ENCODE assay signal across 8 cellular contexts in genomic region chr2:241804326-241805276, GRCh38. TPM values are rescaled to one million over a fixed set of nuclear protein-coding genes. Genes with fewer than 3 reads are reported as not detected.
DNase-seq lines count a peak whose midpoint lies in the region; ATAC-seq, FAIRE-seq and TF ChIP-seq lines count a peak whose summit lies in the region.

No MANE protein-coding gene starts in this region.

- peak overlapping the region; percentile 74 for H3K4me2 ChIP-seq in A549
- peak overlapping the region; percentile 62 for H3K4me2 ChIP-seq in SK-N-SH
- H3K4me2 ChIP-seq in neuronal stem cell (ENCODE audit: insufficient read depth, low read length, poor library complexity, severe bottlenecking) = no peak overlapping the region

- H3K14ac ChIP-seq in neuronal stem cell (ENCODE audit: low read length) = peak overlapping the region; percentile 96

- H3K79me1 ChIP-seq in neuronal stem cell (ENCODE audit: low read depth, low read length) = peaks cover 8% of the 10 kb centered on the region

- no peak for TF ChIP-seq RAD21 in A549 (conservative IDR thresholded peaks at IDR 0.05 in 1 of 2, IDR thresholded peaks at IDR 0.05 in 1 of 2)
- TF ChIP-seq RAD21 in SK-N-SH (IDR thresholded peaks at IDR 0.05; ENCODE audit: low read length) = no peak

- no peaks in the 10 kb centered on the region for H3K79me2 ChIP-seq in SK-N-SH (ENCODE audit: insufficient read depth)

- TF ChIP-seq EP300 in A549 (IDR thresholded peaks at IDR 0.05) = no peak
- TF ChIP-seq EP300 in SK-N-SH (IDR thresholded peaks at IDR 0.05; ENCODE audit: borderline replicate concordance in 1 of 2, low read depth in 1 of 2, low read length in 1 of 2) = no peak

- H3F3A ChIP-seq in SK-N-SH (replicated peaks; ENCODE audit: insufficient read depth) = no peaks in the 10 kb centered on the region

- H3K9ac ChIP-seq in SK-N-SH = no peak overlapping the region
- H3K9ac ChIP-seq in neuronal stem cell (ENCODE audit: low read depth, low read length, poor library complexity) = no peak overlapping the region

- H4K20me1 ChIP-seq in SK-N-SH (ENCODE audit: insufficient read depth) = no peaks in the 10 kb centered on the region

- H3K18ac ChIP-seq in neuronal stem cell (ENCODE audit: low read length) = peak overlapping the region; percentile 99

- H2BK15ac ChIP-seq in neuronal stem cell (ENCODE audit: low read length) = peak overlapping the region; percentile 100

- H3K27me3 ChIP-seq in SK-N-SH (ENCODE audit: insufficient read depth) (no peaks in the 10 kb centered on the region), dorsolateral prefrontal cortex (peaks cover 0 to 22% (median 0%) of the 10 kb centered on the region in 45 donors), neuronal stem cell (ENCODE audit: control insufficient read depth in 3 of 3, insufficient read depth in 3 of 3, low read depth in 1 of 3, low read length in 3 of 3) (peaks cover 0 to 7% (median 0%) of the 10 kb centered on the region in 3 experiments)

- WGBS in A549 (ENCODE audit: missing lambda C conversion rate) = 83% methylated on average over 17 of the region's 37 CpGs
- WGBS in SK-N-SH (ENCODE audit: low lambda C conversion rate) = 93% methylated on average over 6 of the region's 37 CpGs
- WGBS in neuronal stem cell (ENCODE audit: extremely low coverage in 2 of 2, insufficient read length in 2 of 2, insufficient replicate concordance in 1 of 2), 2 donors = no CpG with 5 or more reads among the region's 37 CpGs

- TF ChIP-seq CTCF in A549 (IDR thresholded peaks at IDR 0.05) = no peak
- peak; percentile 51; the same call in 1 of the 2 replicates for TF ChIP-seq CTCF in GM12875 (IDR thresholded peaks at IDR 0.05; ENCODE audit: borderline replicate concordance, insufficient read depth, low read depth, low read length)
- no peak for TF ChIP-seq CTCF in SK-N-SH (IDR thresholded peaks at IDR 0.05)
- peak in 3 of 56 donors; percentile 4 to 15 (median 7) for TF ChIP-seq CTCF in dorsolateral prefrontal cortex (IDR thresholded peaks at IDR 0.05 in 54 of 56, conservative IDR thresholded peaks at IDR 0.05 in 2 of 56; ENCODE audit: low read depth in 1 of 56, partially characterized antibody in 56 of 56)

- peak overlapping the region; percentile 75 for H2BK12ac ChIP-seq in neuronal stem cell (ENCODE audit: low read length)

- H4K8ac ChIP-seq in neuronal stem cell (ENCODE audit: low read depth, low read length) = no peak overlapping the region

- H3K27ac ChIP-seq in A549 (peak overlapping the region in 1 of 2 experiments; percentile 69; a peak in 3 of 6 replicates), SK-N-SH (ENCODE audit: low read depth in 2 of 2, low read length in 1 of 2) (peak overlapping the region in 1 of 2 experiments; percentile 93; a peak in 2 of 4 replicates), dorsolateral prefrontal cortex (peak overlapping the region in 54 of 59 donors; percentile 8 to 92 (median 80)), neuronal stem cell (replicated peaks; ENCODE audit: low read length) (no peak overlapping the region)

- H2AFZ ChIP-seq in SK-N-SH (ENCODE audit: low read depth) = peak overlapping the region; percentile 59; the same call in 1 of the 2 replicates
- H2AFZ ChIP-seq in neuronal stem cell (ENCODE audit: low read length) = peak overlapping the region; percentile 25

- H3K9me2 ChIP-seq in SK-N-SH = no peaks in the 10 kb centered on the region

- intact Hi-C loops in dorsolateral prefrontal cortex (cut with DNase I) = no loop called here

- H2BK120ac ChIP-seq in neuronal stem cell (ENCODE audit: low read depth, low read length) = peak overlapping the region; percentile 76

- no peak for FAIRE-seq in A549 (lab: Jason Lieb, UNC)

- ATAC-seq in A549 (peak in 1 of 2 experiments; percentile 31; a peak in 3 of 6 replicates), GM19328 (IDR thresholded peaks at IDR 0.05; ENCODE audit: unreplicated experiment) (no peak), GM19397 (IDR thresholded peaks at IDR 0.05; ENCODE audit: unreplicated experiment) (no peak)

- peak overlapping the region; percentile 100 for H2AK5ac ChIP-seq in neuronal stem cell (ENCODE audit: low read depth, low read length)

- CTCF ChIA-PET in A549 (lab: Yijun Ruan, JAX) = interaction anchor here (0.5 kb wide), 1 partner anchor 366 kb away, joined by 3 read pairs; no protein-coding TSS in a partner anchor
- CTCF ChIA-PET in SK-N-SH (lab: Yijun Ruan, JAX) = interaction anchor here (1.1 to 2.0 kb wide), 10 partner anchors 17 to 103 kb away, joined by 3 to 7 read pairs (median 4); partner anchors contain the start of genes D2HGDH, GAL3ST2 and ING5

- H3K36me3 ChIP-seq in SK-N-SH (replicated peaks in 1 of 2; ENCODE audit: control insufficient read depth in 1 of 2, insufficient read depth in 2 of 2, low read length in 1 of 2) (no peaks in the 10 kb centered on the region), neuronal stem cell (replicated peaks in 1 of 2; ENCODE audit: control insufficient read depth in 2 of 2, insufficient read depth in 2 of 2, low read length in 2 of 2) (no peaks in the 10 kb centered on the region)

- H4K91ac ChIP-seq in neuronal stem cell (ENCODE audit: low read depth, low read length, poor library complexity) = peak overlapping the region; percentile 87

- no peak overlapping the region for H3K4me3 ChIP-seq in A549
- peak overlapping the region; percentile 61 for H3K4me3 ChIP-seq in GM12875 (ENCODE audit: low read depth, low read length)
- no peak overlapping the region; a peak in 1 of 4 replicates for H3K4me3 ChIP-seq in SK-N-SH (ENCODE audit: low read depth in 2 of 2, low read length in 1 of 2)
- H3K4me3 ChIP-seq in dorsolateral prefrontal cortex = peak overlapping the region in 58 of 59 donors; percentile 10 to 72 (median 57)
- H3K4me3 ChIP-seq in neuronal stem cell (ENCODE audit: low read length in 2 of 2) = no peak overlapping the region

- H3K4ac ChIP-seq in neuronal stem cell (ENCODE audit: low read length) = peak overlapping the region; percentile 90

- no peak for TF ChIP-seq POLR2A in A549 (IDR thresholded peaks at IDR 0.05; ENCODE audit: low read length)

- peaks cover 18% of the 10 kb centered on the region for H3K4me1 ChIP-seq in A549
- peaks cover 6 to 43% of the 10 kb centered on the region in 2 experiments for H3K4me1 ChIP-seq in SK-N-SH (ENCODE audit: control insufficient read depth in 1 of 2, insufficient read depth in 2 of 2, low read depth in 1 of 2, low read length in 1 of 2)
- peaks cover 16 to 22% of the 10 kb centered on the region in 2 donors for H3K4me1 ChIP-seq in neuronal stem cell (ENCODE audit: control insufficient read depth in 2 of 2, insufficient read depth in 1 of 2, low read depth in 1 of 2, low read length in 2 of 2)

- peak overlapping the region; percentile 75 for H3K23ac ChIP-seq in neuronal stem cell (ENCODE audit: low read depth, low read length, poor library complexity)

- POLR2A ChIA-PET in A549 (lab: Yijun Ruan, JAX) = interaction anchor here (0.7 kb wide), 1 partner anchor 127 kb away, joined by 4 read pairs; no protein-coding TSS in a partner anchor
- POLR2A ChIA-PET in SK-N-SH (lab: Yijun Ruan, JAX) = interaction anchor here (1.8 kb wide), 1 partner anchor 70 kb away, joined by 4 read pairs; the partner anchor contains the start of gene D2HGDH

- no peaks in the 10 kb centered on the region for H3K9me3 ChIP-seq in A549
- H3K9me3 ChIP-seq in SK-N-SH = no peaks in the 10 kb centered on the region
- H3K9me3 ChIP-seq in neuronal stem cell (replicated peaks in 1 of 2; ENCODE audit: control insufficient read depth in 2 of 2, insufficient read depth in 1 of 2, low read depth in 1 of 2, low read length in 2 of 2) = no peaks in the 10 kb centered on the region

- DNase-seq in A549 (ENCODE audit: low read depth in 1 of 2, low spot score in 1 of 2) = peak in 1 of 2 experiments; percentile 38
- DNase-seq in SK-N-SH = peak; percentile 62
- peak in 5 of 10 donors; percentile 18 to 42 (median 35) for DNase-seq in dorsolateral prefrontal cortex
- DNase-seq in neuronal stem cell (ENCODE audit: low spot score) = no peak
- no peak for DNase-seq in NCI-H2081 treated with DMSO at 0.1 percent for 48 hours (lab: John Stamatoyannopoulos, UW)

- H2BK5ac ChIP-seq in neuronal stem cell (ENCODE audit: low read length) = peak overlapping the region; percentile 96

RNA-seq across cellular contexts. Expression of gene NEU4, which starts 4.4 kb away (rescaled TPM):
- polyA plus RNA-seq in A549 (2011; rRNA removed) (0.08 and 0.13 TPM in 2 replicates), A549 (2017; fragmentation: RNase III; extraction: RNeasy Plus Mini Kit Qiagen cat#74134 plus additional on column Dnase treatment) (0.19 to 0.70 TPM (median 0.25 TPM) in 3 replicates), SK-N-SH (2012; rRNA removed) (0.05 TPM in 1 of 2 replicates, not detected in the other)
- 0.05 and 0.12 TPM in 2 replicates for polyA plus RNA-seq in A549 (2012; cell fraction: cytosol; rRNA removed)
- 1.2 and 1.8 TPM in 2 replicates for polyA plus RNA-seq in A549 (2012; cell fraction: nucleus; rRNA removed)
- polyA minus RNA-seq in A549 (2011; rRNA and poly(A)+ RNA removed) = not detected in 2 replicates
- 0.03 and 0.07 TPM in 2 replicates for polyA plus RNA-seq in SK-N-SH (2012; cell fraction: cytosol; rRNA removed)
- polyA plus RNA-seq in SK-N-SH (2012; cell fraction: nucleus; rRNA removed) = 0.54 and 0.62 TPM in 2 replicates
- total RNA-seq in dorsolateral prefrontal cortex = 10 to 100 TPM in 67 of 120 experiments, 1 to 10 TPM in 53; 3.6 to 22.1 (median 10.4) TPM
- polyA plus RNA-seq in neuronal stem cell (2013, experiment 1 of 2) = 0.45 TPM
- 0.37 TPM for polyA plus RNA-seq in neuronal stem cell (2013, experiment 2 of 2)

RNA-seq across cellular contexts. Expression of gene GAL3ST2, which starts 28.0 kb away (rescaled TPM):
- polyA plus RNA-seq in A549 (2011; rRNA removed) (0.15 TPM in 1 of 2 replicates, not detected in the other), A549 (2017; fragmentation: RNase III; extraction: RNeasy Plus Mini Kit Qiagen cat#74134 plus additional on column Dnase treatment) (0.41 to 0.86 TPM (median 0.61 TPM) in 3 replicates), SK-N-SH (2012; rRNA removed) (0.10 and 0.15 TPM in 2 replicates)
- 0.20 and 0.38 TPM in 2 replicates for polyA plus RNA-seq in A549 (2012; cell fraction: cytosol; rRNA removed)
- 1.2 and 2.6 TPM in 2 replicates for polyA plus RNA-seq in A549 (2012; cell fraction: nucleus; rRNA removed)
- polyA minus RNA-seq in A549 (2011; rRNA and poly(A)+ RNA removed) = not detected in 2 replicates
- polyA plus RNA-seq in SK-N-SH (2012; cell fraction: cytosol; rRNA removed) = 0.04 TPM in 1 of 2 replicates, not detected in the other
- 0.74 and 1.0 TPM in 2 replicates for polyA plus RNA-seq in SK-N-SH (2012; cell fraction: nucleus; rRNA removed)
- 1 to 10 TPM in 91 of 120 experiments, under 1 TPM in 27, not detected in 2; 0.42 to 4.8 (median 1.5) TPM for total RNA-seq in dorsolateral prefrontal cortex
- 0.45 TPM for polyA plus RNA-seq in neuronal stem cell (2013, experiment 1 of 2)
- polyA plus RNA-seq in neuronal stem cell (2013, experiment 2 of 2) = 0.47 TPM

RNA-seq across cellular contexts. Expression of gene PDCD1, which starts 54.1 kb away (rescaled TPM):
- polyA plus RNA-seq in A549 (2011; rRNA removed) (not detected in 2 replicates), A549 (2017; fragmentation: RNase III; extraction: RNeasy Plus Mini Kit Qiagen cat#74134 plus additional on column Dnase treatment) (not detected in 3 replicates), SK-N-SH (2012; rRNA removed) (not detected in 2 replicates)
- polyA plus RNA-seq in A549 (2012; cell fraction: cytosol; rRNA removed) = not detected in 2 replicates
- polyA plus RNA-seq in A549 (2012; cell fraction: nucleus; rRNA removed) = not detected in 2 replicates
- polyA minus RNA-seq in A549 (2011; rRNA and poly(A)+ RNA removed) = not detected in 2 replicates
- polyA plus RNA-seq in SK-N-SH (2012; cell fraction: cytosol; rRNA removed) = not detected in 2 replicates
- polyA plus RNA-seq in SK-N-SH (2012; cell fraction: nucleus; rRNA removed) = not detected in 2 replicates
- total RNA-seq in dorsolateral prefrontal cortex = under 1 TPM in 5 of 120 experiments, not detected in 115; 0.24 to 0.59 (median 0.50) TPM
- polyA plus RNA-seq in neuronal stem cell (2013, experiment 1 of 2) = not detected
- polyA plus RNA-seq in neuronal stem cell (2013, experiment 2 of 2) = not detected

Comparison
In these comparisons a context has a peak if more than half of its experiments do, and no peak if none do; other contexts are left out.
1. H3K4me3 ChIP-seq: peak in GM12875 (single experiment) and dorsolateral prefrontal cortex (58 of 59); none in A549 (single experiment), SK-N-SH (0 of 2) and neuronal stem cell (0 of 2).